ENCODE assay signal across 1 cellular context in the genomic region with DNA sequence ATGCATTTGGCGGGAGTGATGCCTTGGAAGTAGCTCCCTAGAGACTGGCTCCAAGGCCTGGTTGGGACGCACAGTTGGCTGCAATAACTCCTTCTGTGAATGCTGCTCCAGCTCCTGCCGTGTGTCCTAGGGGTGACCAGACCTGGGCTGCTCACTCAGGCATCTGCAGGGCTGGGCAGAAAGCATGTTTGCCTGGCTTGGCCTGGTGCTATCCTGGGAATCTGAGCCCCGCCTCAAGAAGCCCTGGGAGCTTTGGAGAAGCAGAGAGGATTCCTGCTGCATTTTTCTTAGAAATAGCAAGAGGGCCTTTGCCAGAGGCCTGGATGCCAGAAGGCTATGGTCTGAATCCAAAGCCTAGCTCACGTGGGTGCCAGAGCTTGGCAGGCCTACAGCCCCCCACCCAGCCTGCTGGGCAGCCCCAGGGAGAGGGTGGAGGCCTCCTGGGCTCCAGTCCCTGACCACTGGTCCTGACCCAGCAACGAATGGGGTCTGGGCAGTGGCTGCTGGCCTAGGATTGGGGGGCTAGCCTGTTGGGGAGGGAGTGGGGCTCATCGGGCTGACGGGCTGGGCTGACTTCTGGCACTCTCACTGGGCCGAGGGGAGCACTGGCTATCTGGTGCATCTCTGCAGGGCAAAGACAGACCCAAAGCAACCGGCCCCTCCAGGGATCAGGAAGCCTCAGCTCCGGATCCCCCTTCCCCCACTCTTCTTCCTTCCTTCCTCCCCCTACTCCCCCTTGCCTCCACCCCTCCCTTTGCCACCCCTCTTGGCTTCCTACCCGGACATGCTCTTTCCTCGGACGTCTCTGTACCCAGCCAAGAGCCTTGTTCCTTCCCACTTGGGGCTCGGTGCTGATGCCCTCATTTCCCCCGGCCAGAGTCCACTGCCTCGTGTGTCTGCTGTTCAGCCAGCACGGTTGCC.
TF ChIP-seq lines count a peak whose summit lies in the region.

No MANE protein-coding gene starts in this region.

TF ChIP-seq in SK-N-SH, 30 proteins besides CTCF, POLR2A, EP300 and RAD21 (continued from another document):
- TF ChIP-seq, protein P1, sequence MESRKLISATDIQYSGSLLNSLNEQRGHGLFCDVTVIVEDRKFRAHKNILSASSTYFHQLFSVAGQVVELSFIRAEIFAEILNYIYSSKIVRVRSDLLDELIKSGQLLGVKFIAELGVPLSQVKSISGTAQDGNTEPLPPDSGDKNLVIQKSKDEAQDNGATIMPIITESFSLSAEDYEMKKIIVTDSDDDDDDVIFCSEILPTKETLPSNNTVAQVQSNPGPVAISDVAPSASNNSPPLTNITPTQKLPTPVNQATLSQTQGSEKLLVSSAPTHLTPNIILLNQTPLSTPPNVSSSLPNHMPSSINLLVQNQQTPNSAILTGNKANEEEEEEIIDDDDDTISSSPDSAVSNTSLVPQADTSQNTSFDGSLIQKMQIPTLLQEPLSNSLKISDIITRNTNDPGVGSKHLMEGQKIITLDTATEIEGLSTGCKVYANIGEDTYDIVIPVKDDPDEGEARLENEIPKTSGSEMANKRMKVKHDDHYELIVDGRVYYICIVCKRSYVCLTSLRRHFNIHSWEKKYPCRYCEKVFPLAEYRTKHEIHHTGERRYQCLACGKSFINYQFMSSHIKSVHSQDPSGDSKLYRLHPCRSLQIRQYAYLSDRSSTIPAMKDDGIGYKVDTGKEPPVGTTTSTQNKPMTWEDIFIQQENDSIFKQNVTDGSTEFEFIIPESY (IDR thresholded peaks at IDR 0.05; ENCODE audit: borderline replicate concordance, low read depth) = no peak
- TF ChIP-seq, protein P2, sequence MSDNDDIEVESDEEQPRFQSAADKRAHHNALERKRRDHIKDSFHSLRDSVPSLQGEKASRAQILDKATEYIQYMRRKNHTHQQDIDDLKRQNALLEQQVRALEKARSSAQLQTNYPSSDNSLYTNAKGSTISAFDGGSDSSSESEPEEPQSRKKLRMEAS (IDR thresholded peaks at IDR 0.05; ENCODE audit: low read depth) = peak; percentile 87
- TF ChIP-seq FOXM1 (IDR thresholded peaks at IDR 0.05; ENCODE audit: low read depth) = no peak
- TF ChIP-seq, protein P3, sequence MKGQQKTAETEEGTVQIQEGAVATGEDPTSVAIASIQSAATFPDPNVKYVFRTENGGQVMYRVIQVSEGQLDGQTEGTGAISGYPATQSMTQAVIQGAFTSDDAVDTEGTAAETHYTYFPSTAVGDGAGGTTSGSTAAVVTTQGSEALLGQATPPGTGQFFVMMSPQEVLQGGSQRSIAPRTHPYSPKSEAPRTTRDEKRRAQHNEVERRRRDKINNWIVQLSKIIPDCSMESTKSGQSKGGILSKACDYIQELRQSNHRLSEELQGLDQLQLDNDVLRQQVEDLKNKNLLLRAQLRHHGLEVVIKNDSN (IDR thresholded peaks at IDR 0.05; ENCODE audit: borderline replicate concordance, low read depth) = peak; percentile 73
- no peak for TF ChIP-seq RCOR1 (IDR thresholded peaks at IDR 0.05; ENCODE audit: low read length)
- TF ChIP-seq GABPA (IDR thresholded peaks at IDR 0.05; ENCODE audit: low read depth) = no peak
- TF ChIP-seq, protein P4, sequence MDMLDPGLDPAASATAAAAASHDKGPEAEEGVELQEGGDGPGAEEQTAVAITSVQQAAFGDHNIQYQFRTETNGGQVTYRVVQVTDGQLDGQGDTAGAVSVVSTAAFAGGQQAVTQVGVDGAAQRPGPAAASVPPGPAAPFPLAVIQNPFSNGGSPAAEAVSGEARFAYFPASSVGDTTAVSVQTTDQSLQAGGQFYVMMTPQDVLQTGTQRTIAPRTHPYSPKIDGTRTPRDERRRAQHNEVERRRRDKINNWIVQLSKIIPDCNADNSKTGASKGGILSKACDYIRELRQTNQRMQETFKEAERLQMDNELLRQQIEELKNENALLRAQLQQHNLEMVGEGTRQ (IDR thresholded peaks at IDR 0.05; ENCODE audit: borderline replicate concordance, low read depth, low read length) = no peak
- no peak for TF ChIP-seq EZH2phosphoT487 (IDR thresholded peaks at IDR 0.05; ENCODE audit: borderline replicate concordance, low read depth)
- TF ChIP-seq TCF12 (IDR thresholded peaks at IDR 0.05) = peak; percentile 83
- TF ChIP-seq, protein P5, sequence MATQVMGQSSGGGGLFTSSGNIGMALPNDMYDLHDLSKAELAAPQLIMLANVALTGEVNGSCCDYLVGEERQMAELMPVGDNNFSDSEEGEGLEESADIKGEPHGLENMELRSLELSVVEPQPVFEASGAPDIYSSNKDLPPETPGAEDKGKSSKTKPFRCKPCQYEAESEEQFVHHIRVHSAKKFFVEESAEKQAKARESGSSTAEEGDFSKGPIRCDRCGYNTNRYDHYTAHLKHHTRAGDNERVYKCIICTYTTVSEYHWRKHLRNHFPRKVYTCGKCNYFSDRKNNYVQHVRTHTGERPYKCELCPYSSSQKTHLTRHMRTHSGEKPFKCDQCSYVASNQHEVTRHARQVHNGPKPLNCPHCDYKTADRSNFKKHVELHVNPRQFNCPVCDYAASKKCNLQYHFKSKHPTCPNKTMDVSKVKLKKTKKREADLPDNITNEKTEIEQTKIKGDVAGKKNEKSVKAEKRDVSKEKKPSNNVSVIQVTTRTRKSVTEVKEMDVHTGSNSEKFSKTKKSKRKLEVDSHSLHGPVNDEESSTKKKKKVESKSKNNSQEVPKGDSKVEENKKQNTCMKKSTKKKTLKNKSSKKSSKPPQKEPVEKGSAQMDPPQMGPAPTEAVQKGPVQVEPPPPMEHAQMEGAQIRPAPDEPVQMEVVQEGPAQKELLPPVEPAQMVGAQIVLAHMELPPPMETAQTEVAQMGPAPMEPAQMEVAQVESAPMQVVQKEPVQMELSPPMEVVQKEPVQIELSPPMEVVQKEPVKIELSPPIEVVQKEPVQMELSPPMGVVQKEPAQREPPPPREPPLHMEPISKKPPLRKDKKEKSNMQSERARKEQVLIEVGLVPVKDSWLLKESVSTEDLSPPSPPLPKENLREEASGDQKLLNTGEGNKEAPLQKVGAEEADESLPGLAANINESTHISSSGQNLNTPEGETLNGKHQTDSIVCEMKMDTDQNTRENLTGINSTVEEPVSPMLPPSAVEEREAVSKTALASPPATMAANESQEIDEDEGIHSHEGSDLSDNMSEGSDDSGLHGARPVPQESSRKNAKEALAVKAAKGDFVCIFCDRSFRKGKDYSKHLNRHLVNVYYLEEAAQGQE (IDR thresholded peaks at IDR 0.05; ENCODE audit: low read depth, low read length) = 0 out of 2 replicates have a peak, but pooled peaks have one; percentile 48
- no peak for TF ChIP-seq MXI1 (IDR thresholded peaks at IDR 0.05; ENCODE audit: low read depth, low read length)
- TF ChIP-seq ELF1 (IDR thresholded peaks at IDR 0.05) = no peak
- TF ChIP-seq TAF1 (IDR thresholded peaks at IDR 0.05; ENCODE audit: borderline replicate concordance, low read depth, low read length) = no peak
- no peak for TF ChIP-seq MEF2A (IDR thresholded peaks at IDR 0.05; ENCODE audit: borderline replicate concordance, low read depth)
- no peak for TF ChIP-seq POLR2AphosphoS5 (IDR thresholded peaks at IDR 0.05; ENCODE audit: low read depth, low read length)
- TF ChIP-seq FOSL2 (IDR thresholded peaks at IDR 0.05; ENCODE audit: borderline replicate concordance, low read depth) = no peak
- TF ChIP-seq NFIC (IDR thresholded peaks at IDR 0.05; ENCODE audit: borderline replicate concordance) = peak; percentile 85
- TF ChIP-seq, protein P6, sequence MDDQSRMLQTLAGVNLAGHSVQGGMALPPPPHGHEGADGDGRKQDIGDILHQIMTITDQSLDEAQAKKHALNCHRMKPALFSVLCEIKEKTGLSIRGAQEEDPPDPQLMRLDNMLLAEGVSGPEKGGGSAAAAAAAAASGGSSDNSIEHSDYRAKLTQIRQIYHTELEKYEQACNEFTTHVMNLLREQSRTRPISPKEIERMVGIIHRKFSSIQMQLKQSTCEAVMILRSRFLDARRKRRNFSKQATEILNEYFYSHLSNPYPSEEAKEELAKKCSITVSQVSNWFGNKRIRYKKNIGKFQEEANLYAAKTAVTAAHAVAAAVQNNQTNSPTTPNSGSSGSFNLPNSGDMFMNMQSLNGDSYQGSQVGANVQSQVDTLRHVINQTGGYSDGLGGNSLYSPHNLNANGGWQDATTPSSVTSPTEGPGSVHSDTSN (IDR thresholded peaks at IDR 0.05) = peak; percentile 19; the same call in 1 of the 2 replicates
- no peak for TF ChIP-seq FOXJ3 (CRISPR knock-in tag; IDR thresholded peaks at IDR 0.05)
